Comparison of ENCODE assay signal across 14 cellular contexts in genomic region chrX:153533041-153533565, GRCh38. TPM values are rescaled to one million over a fixed set of nuclear protein-coding genes. Genes with fewer than 3 reads are reported as not detected.
"Had no signal": no experiment of that assay in that cellular context is flagged by ENCODE, and none has a peak within 500 bp of the region (broad histone marks: within the 10 kb centered on the region; RNA-seq: fewer than 3 reads in every experiment).

No MANE protein-coding gene starts in this region.

- H3K4me3 ChIP-seq: coronary artery, hepatocyte, right atrium auricular region, tibial artery, vagina had no signal

- ATAC-seq: activated CD8-positive, alpha-beta T cell treated with anti-CD3 and anti-CD28 coated beads for 36 hours had no signal

- DNase-seq: activated CD4-positive, alpha-beta T cell treated with anti-CD3 and anti-CD28 coated beads for 4 hours; activated CD8-positive, alpha-beta memory T cell treated with anti-CD3 and anti-CD28 coated beads, Interleukin-2, amount 50 U/mL, for 4 hours; activated CD8-positive, alpha-beta T cell treated with anti-CD3 and anti-CD28 coated beads for 36 hours; effector memory CD4-positive, alpha-beta T cell; posterior cingulate gyrus; small intestine; tibial artery had no signal

RNA-seq across cellular contexts. Expression of gene ATP2B3, which starts 15.7 kb away (rescaled TPM):
- total RNA-seq: activated CD8-positive, alpha-beta T cell treated with anti-CD3 and anti-CD28 coated beads for 36 hours; hepatocyte; kidney epithelial cell; liver; mesenteric fat pad; right atrium auricular region had no signal
- polyA plus RNA-seq: liver had no signal

RNA-seq across cellular contexts. Expression of gene BGN, which starts 38.3 kb away (rescaled TPM):
- total RNA-seq: activated CD8-positive, alpha-beta T cell treated with anti-CD3 and anti-CD28 coated beads for 36 hours had no signal
